ENCODE assay signal across 9 cellular contexts in the genomic region with DNA sequence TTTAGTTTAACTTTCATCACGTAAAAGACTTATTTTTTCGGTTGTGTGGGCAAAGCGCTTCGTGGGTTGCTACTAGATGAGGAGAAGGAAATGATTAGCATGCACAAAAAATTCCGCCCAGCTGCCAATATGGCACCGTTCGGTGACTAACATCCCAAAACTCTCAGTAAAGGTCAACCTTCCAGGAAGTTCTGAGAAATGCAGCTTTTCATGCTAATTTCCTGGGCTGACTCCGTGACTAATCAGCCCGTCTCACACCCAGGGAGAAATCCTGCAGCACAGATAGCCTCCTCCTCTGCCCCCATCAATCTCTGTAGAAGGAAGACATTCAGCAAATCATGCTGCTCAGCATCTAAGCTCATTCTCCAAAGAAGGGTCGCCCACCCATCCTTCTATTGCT. TPM values are rescaled to one million over a fixed set of nuclear protein-coding genes. Genes with fewer than 3 reads are reported as not detected.
A peak's percentile ranks its signal among the peaks of the same experiment; 100 is the strongest.
DNase-seq lines count a peak whose midpoint lies in the region; ATAC-seq, FAIRE-seq and TF ChIP-seq lines count a peak whose summit lies in the region.
"Had no signal": no experiment of that assay in that cellular context is flagged by ENCODE, and none has a peak within 500 bp of the region (broad histone marks: within the 10 kb centered on the region; RNA-seq: fewer than 3 reads in every experiment).

No MANE protein-coding gene starts in this region.

- H3K4me1 Mint-ChIP-seq in naive thymus-derived CD8-positive, alpha-beta T cell = no peaks in the 10 kb centered on the region

- intact Hi-C loops in endothelial cell of umbilical vein (cut with micrococcal nuclease) = loop anchor here (1.0 kb wide), 2 partner anchors 34 to 729 kb away; a partner anchor contains a TSS

- H3K4me1 ChIP-seq in RWPE2 (ENCODE audit: insufficient read depth, poor library complexity, severe bottlenecking) = peaks cover 15% of the 10 kb centered on the region
- H3K4me1 ChIP-seq in endothelial cell of umbilical vein (ENCODE audit: control insufficient read depth, extremely low read depth, insufficient read depth, low read length) = peaks cover 20% of the 10 kb centered on the region

- FAIRE-seq in endothelial cell of umbilical vein (lab: Jason Lieb, UNC) = peak; percentile 100
- FAIRE-seq: colon had no signal

- CTCF ChIA-PET in endothelial cell of umbilical vein (lab: Charles Lee) = interaction anchor here (0.6 to 1.6 kb wide), 12 partner anchors 13 to 152 kb away, joined by 3 to 8 read pairs (median 4); a partner anchor contains a TSS

- H3K27me3 Mint-ChIP-seq in naive thymus-derived CD8-positive, alpha-beta T cell = no peaks in the 10 kb centered on the region

- peak overlapping the region; percentile 69 for H2AFZ ChIP-seq in endothelial cell of umbilical vein (ENCODE audit: low read depth, low read length)

- dilution Hi-C loops in endothelial cell of umbilical vein (cut with MboI; ENCODE audit: extremely low pct_ligation_motif_present, low sequenced_read_pairs) = no loop called here

- H3K9ac ChIP-seq in endothelial cell of umbilical vein (replicated peaks; ENCODE audit: extremely low read depth, insufficient read depth, low read length) = peak overlapping the region; percentile 28

- ATAC-seq in RWPE2 (ENCODE audit: low read depth) = peak; percentile 98
- ATAC-seq in naive thymus-derived CD8-positive, alpha-beta T cell = no peak
- ATAC-seq in HG03045 (IDR thresholded peaks at IDR 0.05; ENCODE audit: unreplicated experiment) = no peak

- H3K36me3 Mint-ChIP-seq in naive thymus-derived CD8-positive, alpha-beta T cell = peaks cover 0 to 38% (median 2%) of the 10 kb centered on the region in 3 donors

- no peaks in the 10 kb centered on the region for H3K9me3 Mint-ChIP-seq in naive thymus-derived CD8-positive, alpha-beta T cell

- DNase-seq in Daoy (ENCODE audit: low read depth) = peak; percentile 93
- DNase-seq in RWPE2 (ENCODE audit: low spot score) = no peak
- DNase-seq in endothelial cell of umbilical vein (ENCODE audit: low read depth, low spot score) = peak; percentile 94
- DNase-seq in renal cortical epithelial cell (ENCODE audit: low read depth) = peak; percentile 96
- DNase-seq in COR-L47 (lab: John Stamatoyannopoulos, UW) = no peak
- no peak for DNase-seq in SIG-M5 treated with dmso at 0.1 percent for 504 hours (lab: John Stamatoyannopoulos, UW; ENCODE audit: unreplicated experiment)
- DNase-seq in naive thymus-derived CD8-positive, alpha-beta T cell = no peak

- H3K4me3 Mint-ChIP-seq in naive thymus-derived CD8-positive, alpha-beta T cell = no peak overlapping the region

- no peak for TF ChIP-seq POLR2A in endothelial cell of umbilical vein (IDR thresholded peaks at IDR 0.05; ENCODE audit: low read depth, low read length)

- H4K20me1 ChIP-seq in endothelial cell of umbilical vein (replicated peaks; ENCODE audit: control insufficient read depth, extremely low read depth, insufficient read depth, low read length) = no peaks in the 10 kb centered on the region

- H3K9me3 ChIP-seq in RWPE2 (ENCODE audit: severe bottlenecking) (no peaks in the 10 kb centered on the region), endothelial cell of umbilical vein (replicated peaks; ENCODE audit: control insufficient read depth, insufficient read depth, low read length) (no peaks in the 10 kb centered on the region)

- H3K27me3 ChIP-seq in RWPE2 (ENCODE audit: insufficient read depth, poor library complexity, severe bottlenecking) = no peaks in the 10 kb centered on the region
- no peaks in the 10 kb centered on the region for H3K27me3 ChIP-seq in endothelial cell of umbilical vein (ENCODE audit: control insufficient read depth in 2 of 2, insufficient read depth in 2 of 2, low read length in 2 of 2)

- H3K27ac ChIP-seq in RWPE2 (ENCODE audit: poor library complexity, severe bottlenecking) (peak overlapping the region; percentile 73), endothelial cell of umbilical vein (ENCODE audit: insufficient read depth, low read depth, low read length) (peak overlapping the region; percentile 81)

- TF ChIP-seq CTCF in RWPE2 (IDR thresholded peaks at IDR 0.05; ENCODE audit: poor library complexity, severe bottlenecking) = no peak
- no peak for TF ChIP-seq CTCF in endothelial cell of umbilical vein (IDR thresholded peaks at IDR 0.05; ENCODE audit: extremely low read depth in 1 of 2, insufficient read depth in 1 of 2, low read depth in 1 of 2, low read length in 2 of 2)

- BruUV-seq in endothelial cell of umbilical vein (replicated peaks; lab: Mats Ljungman, UMichigan) = no TSS peak

- POLR2A ChIA-PET in endothelial cell of umbilical vein (lab: Charles Lee) = interaction anchor here (0.6 to 1.1 kb wide), 3 partner anchors 32 to 720 kb away, joined by 3 to 4 read pairs (median 4); a partner anchor contains a TSS
- POLR2A ChIA-PET in naive thymus-derived CD8-positive, alpha-beta T cell (lab: Charles Lee) = no interaction called here

- H3K27ac Mint-ChIP-seq in naive thymus-derived CD8-positive, alpha-beta T cell = peak overlapping the region in 1 of 10 donors; percentile 49

- H3K36me3 ChIP-seq in RWPE2 (ENCODE audit: low read depth) = no peaks in the 10 kb centered on the region
- H3K36me3 ChIP-seq in endothelial cell of umbilical vein (ENCODE audit: control insufficient read depth in 2 of 2, extremely low read depth in 1 of 2, insufficient read depth in 2 of 2, low read length in 2 of 2) = no peaks in the 10 kb centered on the region

- no peak overlapping the region for H3K4me3 ChIP-seq in RWPE2 (ENCODE audit: severe bottlenecking)
- no peak overlapping the region for H3K4me3 ChIP-seq in endothelial cell of umbilical vein (replicated peaks in 1 of 3; ENCODE audit: insufficient read depth in 1 of 3, low read depth in 1 of 3, low read length in 3 of 3)

- no peaks in the 10 kb centered on the region for H3K79me2 ChIP-seq in endothelial cell of umbilical vein (ENCODE audit: control insufficient read depth, insufficient read depth, low read length)

- H3K4me2 ChIP-seq in endothelial cell of umbilical vein (ENCODE audit: insufficient read depth, low read length) = peak overlapping the region; percentile 44

- no peaks in the 10 kb centered on the region for H3K9me1 ChIP-seq in endothelial cell of umbilical vein (replicated peaks; ENCODE audit: control insufficient read depth, extremely low read depth, insufficient read depth, low read length)

TF ChIP-seq in endothelial cell of umbilical vein, 7 proteins besides CTCF, POLR2A, EP300 and RAD21:
- TF ChIP-seq EZH2 (IDR thresholded peaks at IDR 0.05; ENCODE audit: borderline replicate concordance, low read depth, low read length, severe bottlenecking) (no peak), POLR2AphosphoS5 (IDR thresholded peaks at IDR 0.05; ENCODE audit: insufficient read depth, low read depth, low read length) (peak; percentile 96), JUN (IDR thresholded peaks at IDR 0.05; ENCODE audit: borderline replicate concordance, insufficient read depth, insufficient read length, low read depth) (peak; percentile 92), GATA2 (IDR thresholded peaks at IDR 0.05; ENCODE audit: insufficient read depth, insufficient read length, low read depth, low read length) (peak; percentile 58), MYC (IDR thresholded peaks at IDR 0.05; ENCODE audit: low read depth, low read length) (no peak), FOS (IDR thresholded peaks at IDR 0.05; ENCODE audit: borderline replicate concordance, insufficient read depth, low read length) (peak; percentile 98)
- TF ChIP-seq, protein P1, sequence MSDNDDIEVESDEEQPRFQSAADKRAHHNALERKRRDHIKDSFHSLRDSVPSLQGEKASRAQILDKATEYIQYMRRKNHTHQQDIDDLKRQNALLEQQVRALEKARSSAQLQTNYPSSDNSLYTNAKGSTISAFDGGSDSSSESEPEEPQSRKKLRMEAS (IDR thresholded peaks at IDR 0.05; ENCODE audit: insufficient read depth, insufficient read length) = no peak
TF ChIP-seq in endothelial cell of umbilical vein: peak in this region for 4.

RNA-seq across cellular contexts. Expression of a gene that starts 34.1 kb away (rescaled TPM):
- total RNA-seq in Daoy (2014; rRNA removed; shearing (Covaris generic)) = 8.1 and 15.5 TPM in 2 replicates
- total RNA-seq in endothelial cell of umbilical vein (9.0 and 10.3 TPM in 2 replicates), renal cortical epithelial cell (14.4 and 32.6 TPM in 2 replicates)
- polyA plus RNA-seq in endothelial cell of umbilical vein = 7.6 and 8.3 TPM in 2 replicates
- 6.8 and 7.7 TPM in 2 replicates for polyA plus RNA-seq in endothelial cell of umbilical vein (2011; cell fraction: cytosol; rRNA removed)
- 8.0 and 11.9 TPM in 2 replicates for polyA plus RNA-seq in endothelial cell of umbilical vein (2011; cell fraction: nucleus; rRNA removed)
- polyA plus RNA-seq in endothelial cell of umbilical vein (2012) = 4.7 and 6.3 TPM in 2 replicates
- 6.8 and 6.9 TPM in 2 replicates for polyA minus RNA-seq in endothelial cell of umbilical vein
- 16.6 TPM for polyA minus RNA-seq in endothelial cell of umbilical vein (2011; cell fraction: cytosol; rRNA and poly(A)+ RNA removed)
- polyA minus RNA-seq in endothelial cell of umbilical vein (2011; cell fraction: nucleus; rRNA and poly(A)+ RNA removed) = 5.1 and 10.2 TPM in 2 replicates
- 10 to 100 TPM; 16.4 to 17.5 TPM for total RNA-seq in naive thymus-derived CD8-positive, alpha-beta T cell
- 10 to 100 TPM in 2 of 3 donors, 1 to 10 TPM in 1; 7.7 to 15.3 (median 10.5) TPM for polyA plus RNA-seq in naive thymus-derived CD8-positive, alpha-beta T cell

RNA-seq across cellular contexts. Expression of a gene that starts 49.5 kb away (rescaled TPM):
- total RNA-seq in Daoy (2014; rRNA removed; shearing (Covaris generic)) = not detected in 2 replicates
- total RNA-seq in endothelial cell of umbilical vein (not detected in 2 replicates), renal cortical epithelial cell (0.05 TPM in 1 of 2 replicates, not detected in the other)
- not detected in 2 replicates for polyA plus RNA-seq in endothelial cell of umbilical vein
- polyA plus RNA-seq in endothelial cell of umbilical vein (2011; cell fraction: cytosol; rRNA removed) = not detected in 2 replicates
- polyA plus RNA-seq in endothelial cell of umbilical vein (2011; cell fraction: nucleus; rRNA removed) = not detected in 2 replicates
- polyA plus RNA-seq in endothelial cell of umbilical vein (2012) = not detected in 2 replicates
- polyA minus RNA-seq in endothelial cell of umbilical vein = not detected in 2 replicates
- polyA minus RNA-seq in endothelial cell of umbilical vein (2011; cell fraction: cytosol; rRNA and poly(A)+ RNA removed) = not detected
- polyA minus RNA-seq in endothelial cell of umbilical vein (2011; cell fraction: nucleus; rRNA and poly(A)+ RNA removed) = not detected in 2 replicates
- total RNA-seq in naive thymus-derived CD8-positive, alpha-beta T cell = not detected
- not detected for polyA plus RNA-seq in naive thymus-derived CD8-positive, alpha-beta T cell

Comparison
In these comparisons a context has a peak if more than half of its experiments do, and no peak if none do; other contexts are left out.
1. DNase-seq: peak in Daoy (single experiment), endothelial cell of umbilical vein (single experiment) and renal cortical epithelial cell (single experiment); none in RWPE2 (single experiment), COR-L47 (single experiment), SIG-M5 treated with dmso at 0.1 percent for 504 hours (single experiment) and naive thymus-derived CD8-positive, alpha-beta T cell (0 of 10).